In genomic region chr11:12444601-12445000, GRCh38 we compare ENCODE assay signal across 25 cellular contexts.
"Had no signal": no experiment of that assay in that cellular context is flagged by ENCODE, and none has a peak within 500 bp of the region (broad histone marks: within the 10 kb centered on the region; RNA-seq: fewer than 3 reads in every experiment).

No MANE protein-coding gene starts in this region.

- H3K27me3 Mint-ChIP-seq: dendritic cell treated with granulocyte-macrophage colony-stimulating factor and Interleukin-4, amounts not matched to agents 40 ng/mL and 50 ng/mL, for 4 days had no signal

- H3K9me3 ChIP-seq: colonic mucosa, esophagus squamous epithelium, gastrocnemius medialis, left lung, lower lobe of right lung, mucosa of descending colon had no signal

- H3K9me3 Mint-ChIP-seq: dendritic cell treated with granulocyte-macrophage colony-stimulating factor and Interleukin-4, amounts not matched to agents 40 ng/mL and 50 ng/mL, for 4 days had no signal

- H3K27me3 ChIP-seq: colonic mucosa, esophagus squamous epithelium, gastrocnemius medialis, heart right ventricle, left lung had no signal

- FAIRE-seq: endometrium, endothelial cell of umbilical vein, islet of Langerhans, keratinocyte had no signal

- H3K4me1 ChIP-seq: colonic mucosa, gastrocnemius medialis, lower lobe of right lung had no signal

- H3K4me3 Mint-ChIP-seq: dendritic cell treated with granulocyte-macrophage colony-stimulating factor and Interleukin-4, amounts not matched to agents 40 ng/mL and 50 ng/mL, for 4 days; effector memory CD8-positive, alpha-beta T cell; endodermal cell; mesothelial cell of epicardium had no signal

- DNase-seq: colonic mucosa; cortex of kidney; effector CD8-positive, alpha-beta T cell; effector memory CD8-positive, alpha-beta T cell; endodermal cell; esophagus squamous epithelium; foreskin fibroblast; foreskin melanocyte; gastrocnemius medialis; glutamatergic neuron; head of caudate nucleus; heart right ventricle; hippocampal formation; left cardiac atrium; left lung; left ventricle myocardium superior; lower lobe of right lung; mesenchymal stem cell; mucosa of descending colon had no signal

- H3K4me1 Mint-ChIP-seq: endodermal cell had no signal

- H3K27ac ChIP-seq: colonic mucosa, esophagus squamous epithelium, gastrocnemius medialis, heart right ventricle, left lung, lower lobe of right lung had no signal

- H3K27ac Mint-ChIP-seq: dendritic cell treated with granulocyte-macrophage colony-stimulating factor and Interleukin-4, amounts not matched to agents 40 ng/mL and 50 ng/mL, for 4 days; effector memory CD8-positive, alpha-beta T cell; endodermal cell; mesothelial cell of epicardium had no signal

- H3K36me3 ChIP-seq: colonic mucosa, esophagus squamous epithelium, gastrocnemius medialis, heart right ventricle, left lung, lower lobe of right lung had no signal

- H3K4me3 ChIP-seq: colonic mucosa, esophagus squamous epithelium, gastrocnemius medialis, heart right ventricle, left lung, lower lobe of right lung, mucosa of descending colon had no signal
